Comparison of ENCODE assay signal across 13 cellular contexts in genomic region chr19:48631254-48631653, GRCh38. TPM values are rescaled to one million over a fixed set of nuclear protein-coding genes. Genes with fewer than 3 reads are reported as not detected.
DNase-seq lines count a peak whose midpoint lies in the region; ATAC-seq and TF ChIP-seq lines count a peak whose summit lies in the region.
"Had no signal": no experiment of that assay in that cellular context is flagged by ENCODE, and none has a peak within 500 bp of the region (broad histone marks: within the 10 kb centered on the region; RNA-seq: fewer than 3 reads in every experiment).

No MANE protein-coding gene starts in this region.

- H3K4me1 ChIP-seq in gastroesophageal sphincter (peaks cover 10 to 77% (median 36%) of the 10 kb centered on the region in 3 donors), gastrocnemius medialis (peaks cover 49 to 61% of the 10 kb centered on the region in 2 donors)

- TF ChIP-seq CTCF in gastroesophageal sphincter (IDR thresholded peaks at IDR 0.05): no peak
- no peak for TF ChIP-seq CTCF in gastrocnemius medialis (IDR thresholded peaks at IDR 0.05 in 4 of 5, conservative IDR thresholded peaks at IDR 0.05 in 1 of 5)

- H3K27me3 ChIP-seq in gastroesophageal sphincter: no peaks in the 10 kb centered on the region
- H3K27me3 ChIP-seq in gastrocnemius medialis: no peaks in the 10 kb centered on the region
- H3K27me3 ChIP-seq: cardiac muscle cell had no signal

- 70% methylated on average over 2 of the region's 3 CpGs; no CpG with 5 or more reads in 1 of the 2 donors for WGBS in gastroesophageal sphincter (ENCODE audit: low coverage in 1 of 2), 2 donors

- DNase-seq in COLO668 (lab: John Stamatoyannopoulos, UW; ENCODE audit: unreplicated experiment): peak; percentile 10
- peak; percentile 30 for DNase-seq in LHCN-M2 (ENCODE audit: low read depth)
- no peak for DNase-seq in gastrocnemius medialis
- DNase-seq in DMS79 (lab: John Stamatoyannopoulos, UW): no peak
- DNase-seq in hepatic stellate cell (ENCODE audit: low spot score): no peak
- DNase-seq: activated CD8-positive, alpha-beta memory T cell treated with anti-CD3 and anti-CD28 coated beads, Interleukin-2, amount 50 U/mL, for 48 hours; GDM1; NCI-H524 treated with DMSO at 0.1 percent for 48 hours had no signal

- intact Hi-C loops in gastrocnemius medialis (cut with DNase I; ENCODE audit: low total_unique reads): loop anchor here (10.0 kb wide), 1 partner anchor 1244 kb away; the partner anchor contains the start of genes AKT1S1 and TBC1D17

- peak overlapping the region; percentile 1 to 98 (median 89) for H3K27ac ChIP-seq in gastroesophageal sphincter
- peak overlapping the region; percentile 97 to 100 (median 100) for H3K27ac ChIP-seq in gastrocnemius medialis
- H3K27ac ChIP-seq: cardiac muscle cell had no signal

- ATAC-seq in gastroesophageal sphincter: no peak
- no peak for ATAC-seq in gastrocnemius medialis
- no peak for ATAC-seq in HG03571 (IDR thresholded peaks at IDR 0.05; ENCODE audit: unreplicated experiment)
- ATAC-seq in GM19455 (IDR thresholded peaks at IDR 0.05; ENCODE audit: unreplicated experiment): no peak

- H3K36me3 ChIP-seq in gastroesophageal sphincter: peaks cover 0 to 45% of the 10 kb centered on the region in 2 donors
- no peaks in the 10 kb centered on the region for H3K36me3 ChIP-seq in gastrocnemius medialis
- H3K36me3 ChIP-seq: cardiac muscle cell had no signal

- in situ Hi-C loops in gastrocnemius medialis (cut with MboI; ENCODE audit: low sequenced_read_pairs in 4 of 4): loop anchor here in 1 of 4 donors (25.0 kb wide), 1 partner anchor 106 kb away; the partner anchor contains the start of genes IZUMO1 and RASIP1

- no peak for TF ChIP-seq EP300 in gastroesophageal sphincter (IDR thresholded peaks at IDR 0.05)

- H3K4me3 ChIP-seq in gastroesophageal sphincter (peak overlapping the region in 1 of 2 donors; percentile 5), gastrocnemius medialis (peak overlapping the region in 1 of 4 donors; percentile 40)
- H3K4me3 ChIP-seq: cardiac muscle cell had no signal

- TF ChIP-seq POLR2A in gastroesophageal sphincter (IDR thresholded peaks at IDR 0.05) (no peak), gastrocnemius medialis (IDR thresholded peaks at IDR 0.05) (no peak)

- H3K9me3 ChIP-seq in gastroesophageal sphincter: no peaks in the 10 kb centered on the region
- no peaks in the 10 kb centered on the region for H3K9me3 ChIP-seq in gastrocnemius medialis

RNA-seq across cellular contexts. Expression of gene DBP, which starts 5.9 kb away (rescaled TPM):
- 2.9 and 4.8 TPM in 2 replicates for total RNA-seq in LHCN-M2 (2014; rRNA removed)
- 4.2 TPM for polyA plus RNA-seq in LHCN-M2 (2012)
- 10 to 100 TPM in 2 of 4 donors, 1 to 10 TPM in 2; 2.9 to 16.8 (median 8.9) TPM for total RNA-seq in gastroesophageal sphincter
- total RNA-seq in gastrocnemius medialis: 10 to 100 TPM in 1 of 4 donors, 1 to 10 TPM in 3; 1.7 to 12.9 (median 4.4) TPM

RNA-seq across cellular contexts. Expression of gene SPHK2, which starts 11.9 kb away (rescaled TPM):
- total RNA-seq in LHCN-M2 (2014; rRNA removed): 13.3 and 16.2 TPM in 2 replicates
- polyA plus RNA-seq in LHCN-M2 (2012): 13.0 TPM
- total RNA-seq in gastroesophageal sphincter: 10 to 100 TPM in 3 of 4 donors, 1 to 10 TPM in 1; 7.2 to 17.9 (median 13.7) TPM
- total RNA-seq in gastrocnemius medialis: 10 to 100 TPM in 2 of 4 donors, 1 to 10 TPM in 2; 7.8 to 12.4 (median 9.2) TPM

RNA-seq across cellular contexts. Expression of gene RPL18, which starts 12.3 kb away (rescaled TPM):
- 1,651 and 2,205 TPM in 2 replicates for total RNA-seq in LHCN-M2 (2014; rRNA removed)
- 2,831 TPM for polyA plus RNA-seq in LHCN-M2 (2012)
- total RNA-seq in gastroesophageal sphincter: 1,000 to 10,000 TPM; 1,261 to 2,300 (median 1,588) TPM
- 1,000 to 10,000 TPM; 1,223 to 1,420 (median 1,299) TPM for total RNA-seq in gastrocnemius medialis

RNA-seq across cellular contexts. Expression of gene CA11, which starts 14.7 kb away (rescaled TPM):
- total RNA-seq in LHCN-M2 (2014; rRNA removed) (0.83 and 2.4 TPM in 2 replicates), gastroesophageal sphincter (10 to 100 TPM in 3 of 4 donors, 1 to 10 TPM in 1; 10.0 to 28.5 (median 12.5) TPM), gastrocnemius medialis (1 to 10 TPM; 1.6 to 3.5 (median 2.6) TPM)
- 9.6 TPM for polyA plus RNA-seq in LHCN-M2 (2012)

RNA-seq across cellular contexts. Expression of gene FAM83E, which starts 16.4 kb away (rescaled TPM):
- total RNA-seq in LHCN-M2 (2014; rRNA removed) (not detected in 2 replicates), gastroesophageal sphincter (1 to 10 TPM in 1 of 4 donors, not detected in 3; 1.5 TPM), gastrocnemius medialis (under 1 TPM in 1 of 4 donors, not detected in 3; 0.15 TPM)
- not detected for polyA plus RNA-seq in LHCN-M2 (2012)
- total RNA-seq: glomerular endothelial cell had no signal
- polyA plus RNA-seq: cardiac muscle cell had no signal

Comparison
In these comparisons a context has a peak if more than half of its experiments do, and no peak if none do; other contexts are left out.
1. DNase-seq: peak in COLO668 (single experiment) and LHCN-M2 (single experiment); none in gastrocnemius medialis (0 of 2), DMS79 (single experiment) and hepatic stellate cell (single experiment).